Comparison of ENCODE assay signal across 1 cellular context in the genomic region with DNA sequence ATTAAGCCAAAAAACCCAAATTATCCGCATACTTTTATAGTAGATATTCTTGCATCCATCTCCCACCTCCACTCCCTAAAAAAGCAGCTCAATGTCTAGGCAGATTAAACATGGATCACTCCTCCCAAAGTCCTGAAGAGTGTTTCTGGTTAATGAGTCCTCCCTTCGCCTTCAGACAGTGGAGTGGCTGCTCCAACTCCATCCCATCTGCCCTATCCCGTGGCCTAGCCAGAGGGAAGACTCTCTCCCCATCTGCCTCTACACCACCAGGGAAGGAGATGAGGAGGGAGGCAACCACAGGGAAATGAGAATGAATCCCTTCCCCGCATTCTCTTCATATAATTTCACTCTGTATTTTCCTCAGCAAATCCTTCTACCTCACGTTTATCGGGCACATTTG.
TF ChIP-seq lines count a peak whose summit lies in the region.

No MANE protein-coding gene starts in this region.

TF ChIP-seq in HEK293, 187 proteins besides CTCF, POLR2A, EP300 and RAD21 (continued from another document):
- TF ChIP-seq, protein P1, sequence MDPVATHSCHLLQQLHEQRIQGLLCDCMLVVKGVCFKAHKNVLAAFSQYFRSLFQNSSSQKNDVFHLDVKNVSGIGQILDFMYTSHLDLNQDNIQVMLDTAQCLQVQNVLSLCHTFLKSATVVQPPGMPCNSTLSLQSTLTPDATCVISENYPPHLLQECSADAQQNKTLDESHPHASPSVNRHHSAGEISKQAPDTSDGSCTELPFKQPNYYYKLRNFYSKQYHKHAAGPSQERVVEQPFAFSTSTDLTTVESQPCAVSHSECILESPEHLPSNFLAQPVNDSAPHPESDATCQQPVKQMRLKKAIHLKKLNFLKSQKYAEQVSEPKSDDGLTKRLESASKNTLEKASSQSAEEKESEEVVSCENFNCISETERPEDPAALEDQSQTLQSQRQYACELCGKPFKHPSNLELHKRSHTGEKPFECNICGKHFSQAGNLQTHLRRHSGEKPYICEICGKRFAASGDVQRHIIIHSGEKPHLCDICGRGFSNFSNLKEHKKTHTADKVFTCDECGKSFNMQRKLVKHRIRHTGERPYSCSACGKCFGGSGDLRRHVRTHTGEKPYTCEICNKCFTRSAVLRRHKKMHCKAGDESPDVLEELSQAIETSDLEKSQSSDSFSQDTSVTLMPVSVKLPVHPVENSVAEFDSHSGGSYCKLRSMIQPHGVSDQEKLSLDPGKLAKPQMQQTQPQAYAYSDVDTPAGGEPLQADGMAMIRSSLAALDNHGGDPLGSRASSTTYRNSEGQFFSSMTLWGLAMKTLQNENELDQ (tag by site-specific recombination; IDR thresholded peaks at IDR 0.05; ENCODE audit: low read depth) = no peak
- TF ChIP-seq MEIS1 (CRISPR knock-in tag; IDR thresholded peaks at IDR 0.05; ENCODE audit: borderline replicate concordance) = no peak
- TF ChIP-seq MYNN (tag by site-specific recombination; IDR thresholded peaks at IDR 0.05; ENCODE audit: borderline replicate concordance) = no peak
- TF ChIP-seq ZNF513 (tag by site-specific recombination; IDR thresholded peaks at IDR 0.05) = no peak
- TF ChIP-seq, protein P2, sequence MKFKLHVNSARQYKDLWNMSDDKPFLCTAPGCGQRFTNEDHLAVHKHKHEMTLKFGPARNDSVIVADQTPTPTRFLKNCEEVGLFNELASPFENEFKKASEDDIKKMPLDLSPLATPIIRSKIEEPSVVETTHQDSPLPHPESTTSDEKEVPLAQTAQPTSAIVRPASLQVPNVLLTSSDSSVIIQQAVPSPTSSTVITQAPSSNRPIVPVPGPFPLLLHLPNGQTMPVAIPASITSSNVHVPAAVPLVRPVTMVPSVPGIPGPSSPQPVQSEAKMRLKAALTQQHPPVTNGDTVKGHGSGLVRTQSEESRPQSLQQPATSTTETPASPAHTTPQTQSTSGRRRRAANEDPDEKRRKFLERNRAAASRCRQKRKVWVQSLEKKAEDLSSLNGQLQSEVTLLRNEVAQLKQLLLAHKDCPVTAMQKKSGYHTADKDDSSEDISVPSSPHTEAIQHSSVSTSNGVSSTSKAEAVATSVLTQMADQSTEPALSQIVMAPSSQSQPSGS (tag by site-specific recombination; IDR thresholded peaks at IDR 0.05; ENCODE audit: low read depth) = no peak
- TF ChIP-seq ZNF416 (tag by site-specific recombination; IDR thresholded peaks at IDR 0.05) = no peak
- TF ChIP-seq PRDM1 (tag by site-specific recombination; IDR thresholded peaks at IDR 0.05) = peak; percentile 64; the same call in 1 of the 2 replicates
- TF ChIP-seq OVOL3 (tag by site-specific recombination; IDR thresholded peaks at IDR 0.05) = no peak
- no peak for TF ChIP-seq ZNF18 (tag by site-specific recombination; IDR thresholded peaks at IDR 0.05)
- 0 out of 2 replicates have a peak, but pooled peaks have one; percentile 12 for TF ChIP-seq ZNF366 (tag by site-specific recombination; conservative IDR thresholded peaks at IDR 0.05)
- no peak for TF ChIP-seq ZBTB44 (tag by site-specific recombination; IDR thresholded peaks at IDR 0.05)
- peak; percentile 91 for TF ChIP-seq WT1 (tag by site-specific recombination; IDR thresholded peaks at IDR 0.05)
- TF ChIP-seq ZNF626 (tag by site-specific recombination; IDR thresholded peaks at IDR 0.05) = no peak
- TF ChIP-seq, protein P3, sequence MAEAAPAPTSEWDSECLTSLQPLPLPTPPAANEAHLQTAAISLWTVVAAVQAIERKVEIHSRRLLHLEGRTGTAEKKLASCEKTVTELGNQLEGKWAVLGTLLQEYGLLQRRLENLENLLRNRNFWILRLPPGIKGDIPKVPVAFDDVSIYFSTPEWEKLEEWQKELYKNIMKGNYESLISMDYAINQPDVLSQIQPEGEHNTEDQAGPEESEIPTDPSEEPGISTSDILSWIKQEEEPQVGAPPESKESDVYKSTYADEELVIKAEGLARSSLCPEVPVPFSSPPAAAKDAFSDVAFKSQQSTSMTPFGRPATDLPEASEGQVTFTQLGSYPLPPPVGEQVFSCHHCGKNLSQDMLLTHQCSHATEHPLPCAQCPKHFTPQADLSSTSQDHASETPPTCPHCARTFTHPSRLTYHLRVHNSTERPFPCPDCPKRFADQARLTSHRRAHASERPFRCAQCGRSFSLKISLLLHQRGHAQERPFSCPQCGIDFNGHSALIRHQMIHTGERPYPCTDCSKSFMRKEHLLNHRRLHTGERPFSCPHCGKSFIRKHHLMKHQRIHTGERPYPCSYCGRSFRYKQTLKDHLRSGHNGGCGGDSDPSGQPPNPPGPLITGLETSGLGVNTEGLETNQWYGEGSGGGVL (tag by site-specific recombination; IDR thresholded peaks at IDR 0.05) = no peak
- TF ChIP-seq YY2 (tag by site-specific recombination; IDR thresholded peaks at IDR 0.05) = no peak
- TF ChIP-seq PRDM2 (tag by site-specific recombination; IDR thresholded peaks at IDR 0.05; ENCODE audit: borderline replicate concordance) = no peak
